Comparison of ENCODE assay signal across 19 cellular contexts in the genomic region with DNA sequence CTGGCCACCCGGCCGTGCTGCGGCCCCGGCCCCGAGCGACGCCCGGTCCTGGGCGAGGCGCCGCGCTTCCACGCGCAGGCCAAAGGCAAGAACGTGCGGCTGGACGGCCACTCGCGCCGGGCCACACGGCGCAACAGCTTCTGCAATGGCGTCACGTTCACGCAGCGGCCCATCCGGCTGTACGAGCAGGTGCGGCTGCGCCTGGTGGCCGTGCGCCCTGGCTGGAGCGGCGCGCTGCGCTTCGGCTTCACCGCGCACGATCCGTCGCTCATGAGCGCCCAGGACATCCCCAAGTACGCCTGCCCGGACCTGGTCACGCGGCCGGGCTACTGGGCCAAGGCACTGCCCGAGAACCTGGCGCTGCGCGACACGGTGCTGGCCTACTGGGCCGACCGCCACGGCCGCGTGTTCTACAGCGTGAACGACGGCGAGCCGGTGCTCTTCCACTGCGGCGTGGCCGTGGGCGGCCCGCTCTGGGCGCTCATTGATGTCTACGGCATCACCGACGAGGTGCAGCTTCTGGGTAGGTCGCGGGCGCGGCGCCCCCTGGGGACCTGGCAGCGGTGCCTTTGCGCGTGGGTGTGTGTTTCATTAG. TPM values are rescaled to one million over a fixed set of nuclear protein-coding genes. Genes with fewer than 3 reads are reported as not detected.
A peak's percentile ranks its signal among the peaks of the same experiment; 100 is the strongest.
DNase-seq lines count a peak whose midpoint lies in the region; ATAC-seq and TF ChIP-seq lines count a peak whose summit lies in the region.
"Had no signal": no experiment of that assay in that cellular context is flagged by ENCODE, and none has a peak within 500 bp of the region (broad histone marks: within the 10 kb centered on the region; RNA-seq: fewer than 3 reads in every experiment).

No MANE protein-coding gene starts in this region.

- intact Hi-C loops in Right ventricle myocardium inferior (cut with DNase I) = no loop called here
- intact Hi-C loops in left cardiac atrium (cut with DNase I) = no loop called here
- intact Hi-C loops in sigmoid colon (cut with DNase I) = no loop called here

- H2AFZ ChIP-seq in SK-N-SH (ENCODE audit: low read depth) = no peak overlapping the region
- H2AFZ ChIP-seq: PC-9 had no signal

- TF ChIP-seq POLR2A in sigmoid colon (IDR thresholded peaks at IDR 0.05) = no peak

- H3K4me2 ChIP-seq in SK-N-SH = no peak overlapping the region
- no peak overlapping the region for H3K4me2 ChIP-seq in mesendoderm (ENCODE audit: low read length)
- H3K4me2 ChIP-seq: PC-9 had no signal

- no peaks in the 10 kb centered on the region for H3K9me2 ChIP-seq in SK-N-SH

- TF ChIP-seq CTCF in astrocyte of the spinal cord (IDR thresholded peaks at IDR 0.05; ENCODE audit: low read depth, low read length) (peak; percentile 4), sigmoid colon (IDR thresholded peaks at IDR 0.05) (no peak), SK-N-SH (IDR thresholded peaks at IDR 0.05) (no peak)

- TF ChIP-seq RAD21 in SK-N-SH (IDR thresholded peaks at IDR 0.05; ENCODE audit: low read length) = no peak

- no peak overlapping the region for H3K9ac ChIP-seq in SK-N-SH
- H3K9ac ChIP-seq in mesendoderm (ENCODE audit: low read length) = no peak overlapping the region

- peaks cover 4% of the 10 kb centered on the region; the same call in 1 of the 2 replicates for H3K79me2 ChIP-seq in SK-N-SH (ENCODE audit: insufficient read depth)
- H3K79me2 ChIP-seq in mesendoderm (ENCODE audit: control insufficient read depth, insufficient read depth, low read length) = no peaks in the 10 kb centered on the region

- no peaks in the 10 kb centered on the region for H4K20me1 ChIP-seq in SK-N-SH (ENCODE audit: insufficient read depth)

- H2BK5ac ChIP-seq in mesendoderm (ENCODE audit: low read length) = no peak overlapping the region

- TF ChIP-seq EP300 in sigmoid colon (IDR thresholded peaks at IDR 0.05) (no peak), SK-N-SH (IDR thresholded peaks at IDR 0.05; ENCODE audit: borderline replicate concordance in 1 of 2, low read depth in 1 of 2, low read length in 1 of 2) (no peak)

- H3K27me3 ChIP-seq in sigmoid colon = no peaks in the 10 kb centered on the region
- H3K27me3 ChIP-seq in SK-N-SH (ENCODE audit: insufficient read depth) = no peaks in the 10 kb centered on the region
- no peaks in the 10 kb centered on the region for H3K27me3 ChIP-seq in mesendoderm (ENCODE audit: insufficient read depth, low read length, poor library complexity)

- H3F3A ChIP-seq in SK-N-SH (replicated peaks; ENCODE audit: insufficient read depth) = no peaks in the 10 kb centered on the region

- CTCF ChIA-PET in SK-N-SH (lab: Yijun Ruan, JAX) = interaction anchor here (0.9 kb wide), 1 partner anchor 15 kb away, joined by 3 read pairs; no protein-coding TSS in a partner anchor

- H4K5ac ChIP-seq in mesendoderm (ENCODE audit: low read length) = no peak overlapping the region

- H3K4me3 ChIP-seq in astrocyte of the spinal cord (ENCODE audit: low read depth, low read length) (no peak overlapping the region), sigmoid colon (no peak overlapping the region), SK-N-SH (ENCODE audit: low read depth in 2 of 2, low read length in 1 of 2) (no peak overlapping the region), mesendoderm (ENCODE audit: low read length) (no peak overlapping the region)
- H3K4me3 ChIP-seq: PC-9 had no signal

- H3K36me3 ChIP-seq in sigmoid colon = peaks cover 0 to 43% (median 29%) of the 10 kb centered on the region in 4 donors
- no peaks in the 10 kb centered on the region for H3K36me3 ChIP-seq in SK-N-SH (replicated peaks in 1 of 2; ENCODE audit: control insufficient read depth in 1 of 2, insufficient read depth in 2 of 2, low read length in 1 of 2)
- H3K36me3 ChIP-seq in mesendoderm (ENCODE audit: control insufficient read depth, insufficient read depth, low read length) = no peaks in the 10 kb centered on the region

- no peak overlapping the region for H2BK120ac ChIP-seq in mesendoderm (ENCODE audit: low read depth, low read length)

- 90 to 97% methylated on average over 80 of the region's 80 CpGs for WGBS in sigmoid colon, 2 donors
- WGBS in SK-N-SH (ENCODE audit: low lambda C conversion rate) = 97% methylated on average over 49 of the region's 80 CpGs
- WGBS in mesendoderm (ENCODE audit: extremely low coverage, insufficient coverage, low lambda C conversion rate) = no CpG with 5 or more reads among the region's 80 CpGs

- ATAC-seq in Right ventricle myocardium inferior (peak; percentile 11), left cardiac atrium (no peak), HG02623 (IDR thresholded peaks at IDR 0.05; ENCODE audit: unreplicated experiment) (no peak)

- H4K8ac ChIP-seq in mesendoderm (ENCODE audit: low read depth, low read length) = no peak overlapping the region

- no peak overlapping the region for H2AK5ac ChIP-seq in mesendoderm (ENCODE audit: low read length)

- POLR2A ChIA-PET in SK-N-SH (lab: Yijun Ruan, JAX) = no interaction called here

- H3K79me1 ChIP-seq in mesendoderm (ENCODE audit: low read length) = no peaks in the 10 kb centered on the region

- DNase-seq in Right ventricle myocardium inferior (ENCODE audit: missing footprints) = peak; percentile 68
- no peak for DNase-seq in left cardiac atrium
- DNase-seq in astrocyte of the spinal cord (ENCODE audit: low read depth, low spot score) = no peak
- DNase-seq in islet precursor cell = peak; percentile 49
- DNase-seq in sigmoid colon = peak; percentile 50
- no peak for DNase-seq in SK-N-SH
- DNase-seq in mesendoderm = no peak
- DNase-seq: Calu3; CD4-positive, alpha-beta memory T cell; DMS79 treated with DMSO at 0.1 percent for 48 hours; GDM1; NCI-H1048; NCI-H146; NCI-H2081; NCI-H510A treated with DMSO at 0.1 percent for 48 hours; NCI-H82; PC-9 had no signal

- H2BK15ac ChIP-seq in mesendoderm (replicated peaks; ENCODE audit: low read depth) = no peak overlapping the region

- peak overlapping the region in 2 of 4 donors; percentile 48 to 61 for H3K27ac ChIP-seq in sigmoid colon
- no peak overlapping the region for H3K27ac ChIP-seq in SK-N-SH (ENCODE audit: low read depth in 2 of 2, low read length in 1 of 2)
- H3K27ac ChIP-seq in mesendoderm (ENCODE audit: low read depth, low read length) = no peak overlapping the region
- H3K27ac ChIP-seq: 22Rv1, PC-9 had no signal

- in situ Hi-C loops in astrocyte of the spinal cord (cut with HindIII; ENCODE audit: low sequenced_read_pairs) = no loop called here

- no peak overlapping the region for H3K23ac ChIP-seq in mesendoderm (ENCODE audit: low read length)

- H3K9me3 ChIP-seq in sigmoid colon (no peaks in the 10 kb centered on the region), SK-N-SH (no peaks in the 10 kb centered on the region)

- no peak overlapping the region for H3K4ac ChIP-seq in mesendoderm (ENCODE audit: low read depth, low read length)

- no peak overlapping the region for H3K18ac ChIP-seq in mesendoderm (ENCODE audit: low read length)

- H3K4me1 ChIP-seq in sigmoid colon (peaks cover 0 to 48% (median 32%) of the 10 kb centered on the region in 4 donors), SK-N-SH (ENCODE audit: control insufficient read depth in 1 of 2, insufficient read depth in 2 of 2, low read depth in 1 of 2, low read length in 1 of 2) (peaks cover 8 to 17% of the 10 kb centered on the region in 2 experiments), mesendoderm (ENCODE audit: control insufficient read depth, low read depth, low read length) (no peaks in the 10 kb centered on the region)

- no peak overlapping the region for H3K56ac ChIP-seq in mesendoderm (ENCODE audit: low read length)

TF ChIP-seq in SK-N-SH, 30 proteins besides CTCF, POLR2A, EP300 and RAD21 (continues in another document):
- TF ChIP-seq POLR2AphosphoS5 (IDR thresholded peaks at IDR 0.05; ENCODE audit: low read depth, low read length) = no peak
- TF ChIP-seq, protein P1, sequence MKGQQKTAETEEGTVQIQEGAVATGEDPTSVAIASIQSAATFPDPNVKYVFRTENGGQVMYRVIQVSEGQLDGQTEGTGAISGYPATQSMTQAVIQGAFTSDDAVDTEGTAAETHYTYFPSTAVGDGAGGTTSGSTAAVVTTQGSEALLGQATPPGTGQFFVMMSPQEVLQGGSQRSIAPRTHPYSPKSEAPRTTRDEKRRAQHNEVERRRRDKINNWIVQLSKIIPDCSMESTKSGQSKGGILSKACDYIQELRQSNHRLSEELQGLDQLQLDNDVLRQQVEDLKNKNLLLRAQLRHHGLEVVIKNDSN (IDR thresholded peaks at IDR 0.05; ENCODE audit: borderline replicate concordance, low read depth) = no peak
- TF ChIP-seq, protein P2, sequence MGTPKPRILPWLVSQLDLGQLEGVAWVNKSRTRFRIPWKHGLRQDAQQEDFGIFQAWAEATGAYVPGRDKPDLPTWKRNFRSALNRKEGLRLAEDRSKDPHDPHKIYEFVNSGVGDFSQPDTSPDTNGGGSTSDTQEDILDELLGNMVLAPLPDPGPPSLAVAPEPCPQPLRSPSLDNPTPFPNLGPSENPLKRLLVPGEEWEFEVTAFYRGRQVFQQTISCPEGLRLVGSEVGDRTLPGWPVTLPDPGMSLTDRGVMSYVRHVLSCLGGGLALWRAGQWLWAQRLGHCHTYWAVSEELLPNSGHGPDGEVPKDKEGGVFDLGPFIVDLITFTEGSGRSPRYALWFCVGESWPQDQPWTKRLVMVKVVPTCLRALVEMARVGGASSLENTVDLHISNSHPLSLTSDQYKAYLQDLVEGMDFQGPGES (IDR thresholded peaks at IDR 0.05; ENCODE audit: low read depth, low read length) = no peak

RNA-seq across cellular contexts. Expression of a gene that starts 28.8 kb away (rescaled TPM):
- total RNA-seq in Right ventricle myocardium inferior (37.1 TPM), left cardiac atrium (10 to 100 TPM; 20.6 to 33.6 TPM), sigmoid colon (10 to 100 TPM; 32.9 to 53.2 (median 45.6) TPM)
- polyA plus RNA-seq in sigmoid colon (10 to 100 TPM; 12.6 to 29.6 (median 26.6) TPM), SK-N-SH (2012; rRNA removed) (2.2 and 2.8 TPM in 2 replicates)
- 1.8 and 2.8 TPM in 2 replicates for polyA plus RNA-seq in SK-N-SH (2012; cell fraction: cytosol; rRNA removed)
- 6.2 and 7.7 TPM in 2 replicates for polyA plus RNA-seq in SK-N-SH (2012; cell fraction: nucleus; rRNA removed)
- 4.4 TPM for polyA plus RNA-seq in mesendoderm (2013, experiment 1 of 2)
- 4.5 TPM for polyA plus RNA-seq in mesendoderm (2013, experiment 2 of 2)

Comparison
In these comparisons a context has a peak if more than half of its experiments do, and no peak if none do; other contexts are left out.
1. DNase-seq: peak in Right ventricle myocardium inferior (single experiment), islet precursor cell (single experiment) and sigmoid colon (single experiment); none in left cardiac atrium (single experiment), astrocyte of the spinal cord (single experiment), SK-N-SH (single experiment) and mesendoderm (single experiment).